ENCODE assay signal across 8 cellular contexts in the genomic region with DNA sequence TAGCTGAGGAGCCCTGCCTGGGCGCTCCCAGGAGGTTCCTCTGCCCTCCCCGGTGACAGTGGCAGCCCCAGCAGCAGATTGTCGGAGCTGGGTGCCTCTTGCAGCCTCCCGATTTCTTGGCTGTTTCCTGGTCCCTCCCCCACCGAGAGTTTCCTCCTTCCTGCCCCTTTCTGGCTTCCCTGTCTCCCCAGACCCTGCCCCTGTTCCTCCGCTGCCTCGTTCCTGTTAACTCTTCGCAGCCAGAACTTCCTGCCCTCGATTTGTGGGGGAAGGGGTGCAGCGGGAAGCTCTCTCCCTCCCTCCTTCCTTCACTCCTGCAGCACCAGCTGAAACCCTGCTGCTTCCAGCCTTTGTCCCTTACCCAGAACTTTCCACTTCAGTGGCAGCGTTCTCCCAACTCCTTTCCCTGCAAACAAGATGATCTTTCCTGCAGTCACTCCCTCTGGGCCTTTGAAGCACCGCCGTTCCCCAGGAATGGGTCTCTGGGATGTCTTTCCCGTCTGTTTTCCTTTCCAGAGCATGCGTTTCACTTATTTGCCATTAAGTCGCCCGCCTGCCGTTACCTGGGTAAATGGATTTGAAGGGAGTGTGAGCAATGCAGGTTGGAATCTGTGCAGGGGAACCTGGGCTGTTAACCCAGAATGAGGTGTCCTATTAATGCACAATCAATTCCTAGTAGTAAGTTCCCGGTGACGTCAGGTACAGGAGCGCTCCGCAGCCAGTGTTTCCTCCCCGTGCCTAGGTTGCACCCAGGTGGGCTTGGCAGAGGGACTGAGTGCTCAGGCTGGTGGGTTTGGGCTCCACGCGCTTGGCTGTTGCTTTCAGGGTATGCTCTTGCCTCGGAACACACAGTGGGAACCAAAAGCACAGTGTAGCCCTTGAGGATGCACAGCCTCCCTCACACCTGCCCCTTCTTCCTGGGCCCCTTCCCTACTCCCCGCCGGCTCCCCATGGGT. TPM values are rescaled to one million over a fixed set of nuclear protein-coding genes. Genes with fewer than 3 reads are reported as not detected.
DNase-seq lines count a peak whose midpoint lies in the region; ATAC-seq and TF ChIP-seq lines count a peak whose summit lies in the region.

No MANE protein-coding gene starts in this region.

- H3K27ac ChIP-seq in adrenal gland (peak overlapping the region in 4 of 5 donors; percentile 35 to 89 (median 64)), spleen (peak overlapping the region; percentile 89 to 100 (median 97))

- in situ Hi-C loops in KBM-7 (cut with MboI; ENCODE audit: low pct_unique_long_range_greater_than_20kb, low sequenced_read_pairs): no loop called here

- 52 to 60% (median 57%) methylated on average over 21 to 28 of the region's 28 CpGs for WGBS in adrenal gland, 4 donors
- 2 to 16% (median 7%) methylated on average over 21 to 28 of the region's 28 CpGs for WGBS in spleen, 5 donors

- no peaks in the 10 kb centered on the region for H3K9me3 ChIP-seq in adrenal gland (replicated peaks in 1 of 3)
- no peaks in the 10 kb centered on the region for H3K9me3 ChIP-seq in spleen

- peaks cover 0 to 7% of the 10 kb centered on the region in 2 donors for H3K36me3 ChIP-seq in adrenal gland (replicated peaks in 1 of 2)
- peaks cover 0 to 74% (median 9%) of the 10 kb centered on the region in 6 donors for H3K36me3 ChIP-seq in spleen

- intact Hi-C loops in adrenal gland (cut with DNase I) (no loop called here), spleen (cut with DNase I; ENCODE audit: low total_unique reads) (no loop called here)

- TF ChIP-seq POLR2A in adrenal gland (IDR thresholded peaks at IDR 0.05): no peak
- TF ChIP-seq POLR2A in spleen (IDR thresholded peaks at IDR 0.05): no peak

- no peak for ATAC-seq in GM18858 (IDR thresholded peaks at IDR 0.05; ENCODE audit: unreplicated experiment)
- ATAC-seq in GM19452 (IDR thresholded peaks at IDR 0.05; ENCODE audit: unreplicated experiment): no peak

- H3K4me1 ChIP-seq in adrenal gland (replicated peaks in 1 of 2): peaks cover 60 to 85% of the 10 kb centered on the region in 2 donors
- peaks cover 86 to 92% (median 88%) of the 10 kb centered on the region in 6 donors for H3K4me1 ChIP-seq in spleen

- peak overlapping the region; percentile 26 for H3K4me3 ChIP-seq in AG10803 (ENCODE audit: low read length)
- H3K4me3 ChIP-seq in adrenal gland: peak overlapping the region in 1 of 4 donors; percentile 46
- peak overlapping the region; percentile 23 to 100 (median 94) for H3K4me3 ChIP-seq in spleen

- DNase-seq in AG10803 (ENCODE audit: low read depth): no peak
- peak; percentile 87 for DNase-seq in KBM-7
- DNase-seq in adrenal gland: peak in 5 of 7 donors; percentile 46 to 58 (median 54)
- DNase-seq in iPS-NIHi11 (ENCODE audit: low spot score): peak; percentile 72
- DNase-seq in spleen: peak; percentile 85
- DNase-seq in NCI-H526 (lab: John Stamatoyannopoulos, UW): no peak

- no peaks in the 10 kb centered on the region for H3K27me3 ChIP-seq in adrenal gland
- no peaks in the 10 kb centered on the region for H3K27me3 ChIP-seq in spleen (replicated peaks in 1 of 7)

- TF ChIP-seq CTCF in AG10803 (conservative IDR thresholded peaks at IDR 0.05; ENCODE audit: low read length) (no peak), adrenal gland (IDR thresholded peaks at IDR 0.05) (no peak), spleen (IDR thresholded peaks at IDR 0.05 in 8 of 11, conservative IDR thresholded peaks at IDR 0.05 in 3 of 11) (peak in 1 of 11 experiments; percentile 7)

RNA-seq across cellular contexts. Expression of a gene that starts 4.3 kb away (rescaled TPM):
- total RNA-seq in adrenal gland (10 to 100 TPM; 43.4 to 73.7 (median 59.6) TPM), spleen (100 to 1,000 TPM; 168 to 301 (median 263) TPM)
- polyA plus RNA-seq in adrenal gland (100 to 1,000 TPM in 1 of 3 donors, 10 to 100 TPM in 2; 26.4 to 159 (median 71.3) TPM), spleen (100 to 1,000 TPM; 119 to 270 (median 192) TPM)

RNA-seq across cellular contexts. Expression of a gene that starts 18.6 kb away (rescaled TPM):
- total RNA-seq in adrenal gland (10 to 100 TPM in 7 of 8 donors, 1 to 10 TPM in 1; 9.2 to 52.9 (median 40.4) TPM), spleen (100 to 1,000 TPM in 5 of 7 donors, 10 to 100 TPM in 2; 67.3 to 151 (median 124) TPM)
- polyA plus RNA-seq in adrenal gland (100 to 1,000 TPM in 1 of 3 donors, 10 to 100 TPM in 1, 1 to 10 TPM in 1; 8.7 to 205 (median 99.8) TPM), spleen (100 to 1,000 TPM in 2 of 3 donors, 10 to 100 TPM in 1; 65.2 to 138 (median 129) TPM)

RNA-seq across cellular contexts. Expression of a gene that starts 32.8 kb away (rescaled TPM):
- total RNA-seq in adrenal gland: 10 to 100 TPM; 10.8 to 31.2 (median 25.7) TPM
- 10 to 100 TPM in 2 of 3 donors, 1 to 10 TPM in 1; 4.2 to 35.2 (median 21.8) TPM for polyA plus RNA-seq in adrenal gland
- total RNA-seq in spleen: 10 to 100 TPM; 14.6 to 31.8 (median 22.9) TPM
- 10 to 100 TPM in 1 of 3 donors, 1 to 10 TPM in 2; 4.3 to 11.1 (median 5.9) TPM for polyA plus RNA-seq in spleen

Comparison
In these comparisons a context has a peak if more than half of its experiments do, and no peak if none do; other contexts are left out.
1. DNase-seq: peak in KBM-7 (single experiment), adrenal gland (5 of 7), iPS-NIHi11 (single experiment) and spleen (single experiment); none in AG10803 (single experiment) and NCI-H526 (0 of 2).